Comparison of ENCODE assay signal across 19 cellular contexts in genomic region chr4:16667464-16667863, GRCh38.
DNase-seq lines count a peak whose midpoint lies in the region; ATAC-seq, FAIRE-seq and TF ChIP-seq lines count a peak whose summit lies in the region.
"Had no signal": no experiment of that assay in that cellular context is flagged by ENCODE, and none has a peak within 500 bp of the region (broad histone marks: within the 10 kb centered on the region; RNA-seq: fewer than 3 reads in every experiment).

No MANE protein-coding gene starts in this region.

- H3K36me3 ChIP-seq in astrocyte (ENCODE audit: insufficient read depth, low read length) (no peaks in the 10 kb centered on the region), Karpas-422 (ENCODE audit: insufficient read depth, low read length) (no peaks in the 10 kb centered on the region)
- H3K36me3 ChIP-seq: HAP-1 had no signal

- DNase-seq in AG09309 (ENCODE audit: low read depth) (peak; percentile 75), HS-5 (ENCODE audit: low read depth) (peak; percentile 79), astrocyte (ENCODE audit: low read depth) (peak; percentile 94), fibroblast of villous mesenchyme (ENCODE audit: low read depth) (peak; percentile 54), Karpas-422 (no peak), SHP77 (lab: John Stamatoyannopoulos, UW) (no peak)
- DNase-seq in stimulated activated effector memory CD8-positive, alpha-beta T cell treated with anti-CD3 and anti-CD28 coated beads, Interleukin-12 subunit alpha, Interleukin-12 subunit beta, amount 100 ng/mL, for 72 hours (ENCODE audit: low spot score in 2 of 2) = no peak
- DNase-seq: ACHN, body of pancreas, DMS153, foreskin melanocyte, NCI-H1048, NCI-H2107 had no signal

- FAIRE-seq in astrocyte (lab: Jason Lieb, UNC) = peak; percentile 29

- ATAC-seq in GM19395 (IDR thresholded peaks at IDR 0.05; ENCODE audit: unreplicated experiment) = no peak
- ATAC-seq in stimulated activated effector memory CD8-positive, alpha-beta T cell treated with anti-CD3 and anti-CD28 coated beads, Interleukin-12 subunit alpha, Interleukin-12 subunit beta, amount 100 ng/mL, for 72 hours = no peak
- ATAC-seq: body of pancreas had no signal

- H2AFZ ChIP-seq in astrocyte (ENCODE audit: low read depth, low read length) (no peak overlapping the region), Karpas-422 (ENCODE audit: low read length) (no peak overlapping the region)

- H3K9ac ChIP-seq in astrocyte (ENCODE audit: low read length) (no peak overlapping the region), Karpas-422 (ENCODE audit: low read length) (no peak overlapping the region)

- H3K79me2 ChIP-seq in astrocyte (ENCODE audit: insufficient read depth, low read length) = no peaks in the 10 kb centered on the region
- no peaks in the 10 kb centered on the region for H3K79me2 ChIP-seq in Karpas-422 (ENCODE audit: low read length)

- H4K20me1 ChIP-seq in astrocyte (ENCODE audit: insufficient read depth, low read length) (no peaks in the 10 kb centered on the region), Karpas-422 (ENCODE audit: insufficient read depth, low read depth, low read length) (no peaks in the 10 kb centered on the region)

- H3K4me1 ChIP-seq in astrocyte (ENCODE audit: insufficient read depth, low read length) (peaks cover 15% of the 10 kb centered on the region), Karpas-422 (ENCODE audit: low read length) (no peaks in the 10 kb centered on the region)
- H3K4me1 ChIP-seq: body of pancreas had no signal

- H3K4me3 Mint-ChIP-seq in astrocyte (ENCODE audit: unreplicated experiment) = no peak overlapping the region
- no peak overlapping the region for H3K4me3 Mint-ChIP-seq in stimulated activated effector memory CD8-positive, alpha-beta T cell treated with anti-CD3 and anti-CD28 coated beads, Interleukin-12 subunit alpha, Interleukin-12 subunit beta, amount 100 ng/mL, for 72 hours
- H3K4me3 Mint-ChIP-seq: stimulated activated naive CD8-positive, alpha-beta T cell treated with anti-CD3 and anti-CD28 coated beads, Interleukin-15, Interleukin-2, amounts not matched to agents 100 ng/mL and 50 ng/mL, for 24 hours; T-helper 1 cell treated with Interleukin-12 subunit alpha and Interleukin-12 subunit beta and Interleukin-4 antibody, amounts not matched to agents 30 μg/mL and 1 μg/mL, for 36 hours had no signal

- H3K36me3 Mint-ChIP-seq in astrocyte (ENCODE audit: low read depth, unreplicated experiment) = peaks cover 1% of the 10 kb centered on the region
- H3K36me3 Mint-ChIP-seq in stimulated activated effector memory CD8-positive, alpha-beta T cell treated with anti-CD3 and anti-CD28 coated beads, Interleukin-12 subunit alpha, Interleukin-12 subunit beta, amount 100 ng/mL, for 72 hours = no peaks in the 10 kb centered on the region

- no peaks in the 10 kb centered on the region for H3K9me3 Mint-ChIP-seq in astrocyte (ENCODE audit: unreplicated experiment)
- H3K9me3 Mint-ChIP-seq in stimulated activated effector memory CD8-positive, alpha-beta T cell treated with anti-CD3 and anti-CD28 coated beads, Interleukin-12 subunit alpha, Interleukin-12 subunit beta, amount 100 ng/mL, for 72 hours = no peaks in the 10 kb centered on the region
- H3K9me3 Mint-ChIP-seq: activated T-helper 2 cell treated with anti-CD3 and anti-CD28 coated beads, Interferon-gamma antibody, Interleukin-2, Interleukin-4, amounts not matched to agents 10 μg/mL and 5 μg/mL and 100 μg/mL, durations not matched to agents 14 hours and 24 hours and 36 hours had no signal

- no peak overlapping the region for H3K27ac Mint-ChIP-seq in astrocyte (ENCODE audit: unreplicated experiment)
- H3K27ac Mint-ChIP-seq in stimulated activated effector memory CD8-positive, alpha-beta T cell treated with anti-CD3 and anti-CD28 coated beads, Interleukin-12 subunit alpha, Interleukin-12 subunit beta, amount 100 ng/mL, for 72 hours = no peak overlapping the region
- H3K27ac Mint-ChIP-seq: activated T-helper 2 cell treated with anti-CD3 and anti-CD28 coated beads, Interferon-gamma antibody, Interleukin-2, Interleukin-4, amounts not matched to agents 10 μg/mL and 5 μg/mL and 100 μg/mL, durations not matched to agents 14 hours and 24 hours and 36 hours; progenitor cell of endocrine pancreas; stimulated activated naive CD8-positive, alpha-beta T cell treated with anti-CD3 and anti-CD28 coated beads, Interleukin-15, Interleukin-2, amounts not matched to agents 100 ng/mL and 50 ng/mL, for 24 hours; T-helper 1 cell treated with Interleukin-12 subunit alpha and Interleukin-12 subunit beta and Interleukin-4 antibody, amounts not matched to agents 30 μg/mL and 1 μg/mL, for 36 hours had no signal

- H3K27ac ChIP-seq in astrocyte (ENCODE audit: low read depth, low read length) (no peak overlapping the region), Karpas-422 (ENCODE audit: low read length) (no peak overlapping the region)
- H3K27ac ChIP-seq: body of pancreas had no signal

- H3K4me2 ChIP-seq in astrocyte (ENCODE audit: low read length) (peak overlapping the region; percentile 68), Karpas-422 (ENCODE audit: low read depth, low read length, poor library complexity, severe bottlenecking) (no peak overlapping the region)

- peaks cover 9% of the 10 kb centered on the region for H3K4me1 Mint-ChIP-seq in astrocyte (ENCODE audit: low read depth, unreplicated experiment)
- H3K4me1 Mint-ChIP-seq in stimulated activated effector memory CD8-positive, alpha-beta T cell treated with anti-CD3 and anti-CD28 coated beads, Interleukin-12 subunit alpha, Interleukin-12 subunit beta, amount 100 ng/mL, for 72 hours = no peaks in the 10 kb centered on the region

- H3K27me3 ChIP-seq in astrocyte (ENCODE audit: insufficient read depth, low read length) = no peaks in the 10 kb centered on the region
- no peaks in the 10 kb centered on the region for H3K27me3 ChIP-seq in Karpas-422 (ENCODE audit: low read length)
- H3K27me3 ChIP-seq: body of pancreas had no signal

- H3K9me3 ChIP-seq in astrocyte (ENCODE audit: insufficient read depth, low read depth, low read length) (no peaks in the 10 kb centered on the region), Karpas-422 (ENCODE audit: low read length) (no peaks in the 10 kb centered on the region)
- H3K9me3 ChIP-seq: body of pancreas, HAP-1 had no signal

- TF ChIP-seq CTCF in AG09309 (IDR thresholded peaks at IDR 0.05; ENCODE audit: control insufficient read depth, insufficient read depth, low read depth, low read length, missing control alignments) (no peak), astrocyte (IDR thresholded peaks at IDR 0.05; ENCODE audit: insufficient read depth, low read depth, low read length) (no peak), fibroblast of villous mesenchyme (IDR thresholded peaks at IDR 0.05; ENCODE audit: insufficient read depth, low read depth, low read length) (no peak)

- peaks cover 4% of the 10 kb centered on the region for H3K27me3 Mint-ChIP-seq in astrocyte (ENCODE audit: low read depth, unreplicated experiment)
- H3K27me3 Mint-ChIP-seq: stimulated activated naive CD8-positive, alpha-beta T cell treated with anti-CD3 and anti-CD28 coated beads, Interleukin-15, Interleukin-2, amounts not matched to agents 100 ng/mL and 50 ng/mL, for 24 hours had no signal

- no peak overlapping the region for H3K4me3 ChIP-seq in AG09309 (ENCODE audit: control insufficient read depth, low read depth, low read length)
- peak overlapping the region; percentile 24 for H3K4me3 ChIP-seq in astrocyte (ENCODE audit: insufficient read depth, low read depth, low read length)
- no peak overlapping the region for H3K4me3 ChIP-seq in fibroblast of villous mesenchyme (ENCODE audit: low read depth, low read length)
- no peak overlapping the region for H3K4me3 ChIP-seq in Karpas-422 (ENCODE audit: low read length)
- H3K4me3 ChIP-seq: body of pancreas, HAP-1 had no signal

- H3K9me2 ChIP-seq in Karpas-422 (replicated peaks; ENCODE audit: insufficient read depth, low read length) = no peaks in the 10 kb centered on the region

Comparison
In these comparisons a context has a peak if more than half of its experiments do, and no peak if none do; other contexts are left out.
1. DNase-seq: peak in AG09309 (single experiment), HS-5 (single experiment), astrocyte (single experiment) and fibroblast of villous mesenchyme (single experiment); none in Karpas-422 (single experiment), SHP77 (0 of 2) and stimulated activated effector memory CD8-positive, alpha-beta T cell treated with anti-CD3 and anti-CD28 coated beads, Interleukin-12 subunit alpha, Interleukin-12 subunit beta, amount 100 ng/mL, for 72 hours (0 of 2).